Comparison of ENCODE assay signal across 14 cellular contexts in genomic region chr3:124836448-124836847, GRCh38. TPM values are rescaled to one million over a fixed set of nuclear protein-coding genes. Genes with fewer than 3 reads are reported as not detected.
DNase-seq lines count a peak whose midpoint lies in the region; ATAC-seq and TF ChIP-seq lines count a peak whose summit lies in the region.
"Had no signal": no experiment of that assay in that cellular context is flagged by ENCODE, and none has a peak within 500 bp of the region (broad histone marks: within the 10 kb centered on the region; RNA-seq: fewer than 3 reads in every experiment).

No MANE protein-coding gene starts in this region.

- peak overlapping the region; percentile 89; the same call in 1 of the 2 replicates for H3K9ac ChIP-seq in KMS-11

- DNase-seq in chondrocyte (ENCODE audit: low spot score), result no peak
- DNase-seq in transverse colon, result no peak
- DNase-seq in CD8-positive, alpha-beta T cell, result no peak
- no peak for DNase-seq in COLO668 (lab: John Stamatoyannopoulos, UW; ENCODE audit: unreplicated experiment)
- no peak for DNase-seq in KBM-7
- DNase-seq: activated CD4-positive, alpha-beta memory T cell treated with anti-CD3 and anti-CD28 coated beads, Interleukin-2, amount 10 ng/mL, durations not matched to agents 7 days and 5 days; activated effector memory CD4-positive, alpha-beta T cell treated with anti-CD3 and anti-CD28 coated beads, Interleukin-2, amount 50 U/mL, for 16 hours; NCI-H1417; NCI-H446; stimulated activated naive CD4-positive, alpha-beta T cell treated with Interleukin-2 at 50 U/mL for 16 hours had no signal

- peak overlapping the region; percentile 98 for H3K27ac Mint-ChIP-seq in chondrocyte (ENCODE audit: unreplicated experiment)
- peak overlapping the region; percentile 30 to 87 (median 74) for H3K27ac Mint-ChIP-seq in nephron
- H3K27ac Mint-ChIP-seq in CD8-positive, alpha-beta T cell, result no peak overlapping the region
- H3K27ac Mint-ChIP-seq: activated CD4-positive, alpha-beta memory T cell treated with anti-CD3 and anti-CD28 coated beads, Interleukin-2, amount 10 ng/mL, durations not matched to agents 7 days and 5 days; IgD-negative memory B cell had no signal

- H3K4me3 ChIP-seq in KMS-11 (IDR thresholded peaks at IDR 0.05; ENCODE audit: insufficient read depth, low read depth, low read length) (peak overlapping the region; percentile 49), transverse colon (no peak overlapping the region)
- H3K4me3 ChIP-seq in CD8-positive, alpha-beta T cell (ENCODE audit: low read depth, low read length), result no peak overlapping the region

- 60 to 76% methylated on average over 1 of the region's 1 CpG for WGBS in transverse colon (ENCODE audit: low coverage in 1 of 2), 2 donors

- no peaks in the 10 kb centered on the region for H3K79me2 ChIP-seq in KMS-11 (ENCODE audit: insufficient read depth, low read depth)

- in situ Hi-C loops in transverse colon (cut with MboI; ENCODE audit: low pct_ligation_motif_present in 1 of 4, low pct_unique_long_range_greater_than_20kb in 1 of 4, low sequenced_read_pairs in 3 of 4), result no loop called here
- in situ Hi-C loops in KBM-7 (cut with MboI; ENCODE audit: low pct_unique_long_range_greater_than_20kb, low sequenced_read_pairs), result no loop called here

- TF ChIP-seq CTCF in KMS-11 (conservative IDR thresholded peaks at IDR 0.05; ENCODE audit: low read depth, low read length), result no peak
- no peak for TF ChIP-seq CTCF in chondrocyte (IDR thresholded peaks at IDR 0.05)
- no peak for TF ChIP-seq CTCF in nephron (IDR thresholded peaks at IDR 0.05; ENCODE audit: unreplicated experiment in 3 of 3)
- no peak for TF ChIP-seq CTCF in transverse colon (IDR thresholded peaks at IDR 0.05)
- no peak for TF ChIP-seq CTCF in CD8-positive, alpha-beta T cell (IDR thresholded peaks at IDR 0.05)

- no peak for TF ChIP-seq POLR2A in transverse colon (IDR thresholded peaks at IDR 0.05)

- H3K27ac ChIP-seq in KMS-11 (peak overlapping the region; percentile 96), transverse colon (peak overlapping the region; percentile 85 to 88 (median 88))
- no peak overlapping the region for H3K27ac ChIP-seq in CD8-positive, alpha-beta T cell (ENCODE audit: low read depth, low read length)

- no peak overlapping the region for H3K4me3 Mint-ChIP-seq in chondrocyte (ENCODE audit: unreplicated experiment)
- H3K4me3 Mint-ChIP-seq in nephron, result peak overlapping the region in 1 of 3 experiments; percentile 21
- H3K4me3 Mint-ChIP-seq in CD8-positive, alpha-beta T cell, result no peak overlapping the region
- H3K4me3 Mint-ChIP-seq: activated CD4-positive, alpha-beta memory T cell treated with anti-CD3 and anti-CD28 coated beads, Interleukin-2, amount 10 ng/mL, durations not matched to agents 7 days and 5 days had no signal

- no peaks in the 10 kb centered on the region for H3K9me3 ChIP-seq in transverse colon
- no peaks in the 10 kb centered on the region for H3K9me3 ChIP-seq in CD8-positive, alpha-beta T cell (ENCODE audit: low read length)

- H3K4me2 ChIP-seq in KMS-11, result peak overlapping the region; percentile 91

- no peaks in the 10 kb centered on the region for H4K20me1 ChIP-seq in KMS-11 (ENCODE audit: insufficient read depth)

- H3K9me3 Mint-ChIP-seq in chondrocyte (ENCODE audit: low read depth) (no peaks in the 10 kb centered on the region), nephron (no peaks in the 10 kb centered on the region)
- H3K9me3 Mint-ChIP-seq in CD8-positive, alpha-beta T cell, result no peaks in the 10 kb centered on the region
- H3K9me3 Mint-ChIP-seq: activated CD4-positive, alpha-beta memory T cell treated with anti-CD3 and anti-CD28 coated beads, Interleukin-2, amount 10 ng/mL, durations not matched to agents 7 days and 5 days; brain had no signal

- TF ChIP-seq EP300 in transverse colon (IDR thresholded peaks at IDR 0.05; ENCODE audit: low read depth), result no peak

- intact Hi-C loops in transverse colon (cut with DNase I; ENCODE audit: low total_unique reads), result no loop called here
- intact Hi-C loops in CD8-positive, alpha-beta T cell (cut with DNase I, micrococcal nuclease), result loop anchor here in 1 of 2 experiments (5.0 kb wide), 1 partner anchor 51 kb away; the partner anchor contains the start of gene ITGB5

- H3K4me1 ChIP-seq in KMS-11 (ENCODE audit: low read depth, poor library complexity, severe bottlenecking) (peaks cover 59% of the 10 kb centered on the region), transverse colon (peaks cover 26 to 61% (median 47%) of the 10 kb centered on the region in 4 donors)
- H3K4me1 ChIP-seq in CD8-positive, alpha-beta T cell (ENCODE audit: insufficient read depth, low read length), result peaks cover 12% of the 10 kb centered on the region

- peaks cover 17% of the 10 kb centered on the region for H3K36me3 Mint-ChIP-seq in chondrocyte (ENCODE audit: low read depth)
- H3K36me3 Mint-ChIP-seq in nephron (ENCODE audit: low read depth), result peaks cover 15% of the 10 kb centered on the region
- no peaks in the 10 kb centered on the region for H3K36me3 Mint-ChIP-seq in CD8-positive, alpha-beta T cell

- H3K27me3 ChIP-seq in KMS-11 (ENCODE audit: insufficient read depth, low read depth) (no peaks in the 10 kb centered on the region), transverse colon (no peaks in the 10 kb centered on the region)
- H3K27me3 ChIP-seq in CD8-positive, alpha-beta T cell (ENCODE audit: insufficient read depth, low read length), result no peaks in the 10 kb centered on the region

- CTCF ChIA-PET in CD8-positive, alpha-beta T cell (lab: Charles Lee), result interaction anchor here (1.3 kb wide), 1 partner anchor 65 kb away, joined by 4 read pairs; no protein-coding TSS in a partner anchor

- H3K4me1 Mint-ChIP-seq in chondrocyte (ENCODE audit: low read depth) (peaks cover 93% of the 10 kb centered on the region), nephron (peaks cover 54% of the 10 kb centered on the region)
- H3K4me1 Mint-ChIP-seq in CD8-positive, alpha-beta T cell (ENCODE audit: low read depth), result peaks cover 17% of the 10 kb centered on the region

- no peaks in the 10 kb centered on the region; the same call in 1 of the 2 replicates for H3K36me3 ChIP-seq in KMS-11 (ENCODE audit: insufficient read depth)
- no peaks in the 10 kb centered on the region for H3K36me3 ChIP-seq in transverse colon
- H3K36me3 ChIP-seq in CD8-positive, alpha-beta T cell (ENCODE audit: insufficient read depth, low read length), result no peaks in the 10 kb centered on the region

- no peak for ATAC-seq in CD8-positive, alpha-beta T cell

- H3K27me3 Mint-ChIP-seq in chondrocyte (ENCODE audit: low read depth), result no peaks in the 10 kb centered on the region
- peaks cover 5% of the 10 kb centered on the region for H3K27me3 Mint-ChIP-seq in nephron (ENCODE audit: low read depth)
- H3K27me3 Mint-ChIP-seq in CD8-positive, alpha-beta T cell (ENCODE audit: low read depth), result no peaks in the 10 kb centered on the region

- POLR2A ChIA-PET in CD8-positive, alpha-beta T cell (lab: Charles Lee), result interaction anchor here (0.6 kb wide), 1 partner anchor 98 kb away, joined by 5 read pairs; no protein-coding TSS in a partner anchor

- H2AFZ ChIP-seq in KMS-11 (ENCODE audit: low read depth), result no peak overlapping the region

RNA-seq across cellular contexts. Expression of gene ITGB5, which starts 50.7 kb away (rescaled TPM):
- 498 to 625 TPM (median 501 TPM) in 3 replicates for total RNA-seq in chondrocyte
- 100 to 1,000 TPM in 2 of 4 donors, 10 to 100 TPM in 2; 62.8 to 572 (median 105) TPM for total RNA-seq in transverse colon
- total RNA-seq in CD8-positive, alpha-beta T cell, result under 1 TPM in 1 of 2 experiments, not detected in 1; 0.56 TPM

Comparison
In these comparisons a context has a peak if more than half of its experiments do, and no peak if none do; other contexts are left out.
1. RNA of gene ITGB5, which starts 50.7 kb away (total RNA-seq): 498 to 625 TPM in chondrocyte and 62.8 to 572 TPM in transverse colon; 0.56 TPM in CD8-positive, alpha-beta T cell; every median in the first group is over 10 times any median in the second.